In the genomic region with DNA sequence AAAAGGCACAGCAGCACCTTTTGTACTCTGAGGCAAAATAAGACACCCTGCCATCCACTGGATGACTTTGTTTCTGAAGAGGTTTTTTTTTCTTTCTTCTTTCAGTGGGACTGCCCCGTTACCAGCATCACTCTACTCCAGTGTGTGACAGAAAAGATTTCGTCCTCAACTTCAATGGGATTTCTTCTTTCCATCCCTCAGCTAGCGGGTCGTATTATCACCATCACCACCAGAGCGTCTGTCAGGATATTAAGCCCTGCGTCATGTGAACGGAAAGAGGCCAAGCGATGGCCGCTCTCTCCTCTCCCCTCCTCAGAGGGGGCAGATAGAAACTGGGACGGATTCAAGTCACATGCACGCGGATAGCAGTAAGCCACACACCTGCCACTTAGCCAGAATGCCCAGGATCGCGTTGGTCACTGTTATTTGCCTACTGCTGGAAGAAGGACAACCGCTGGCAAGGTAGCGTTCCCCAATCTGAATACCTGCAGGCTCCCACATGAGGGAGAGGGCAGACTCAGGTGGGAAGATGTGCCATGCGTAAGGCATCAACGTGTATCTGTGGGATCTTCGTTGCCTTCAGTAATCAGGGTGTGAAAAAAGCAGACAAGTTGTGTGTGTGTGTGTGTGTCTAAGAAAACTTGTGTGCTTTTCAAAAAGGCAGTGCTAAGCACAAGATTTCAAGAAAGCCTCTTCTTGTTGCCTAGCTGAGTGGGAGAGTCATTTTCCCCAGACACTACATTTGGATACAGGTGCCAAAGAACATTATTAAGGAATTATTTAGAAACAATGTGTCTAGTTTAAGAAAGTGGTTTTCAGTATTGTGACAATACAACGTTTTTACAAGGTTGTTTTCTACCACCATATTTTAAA, we compare ENCODE assay signal across 20 cellular contexts. TPM values are rescaled to one million over a fixed set of nuclear protein-coding genes. Genes with fewer than 3 reads are reported as not detected.
DNase-seq lines count a peak whose midpoint lies in the region; ATAC-seq and TF ChIP-seq lines count a peak whose summit lies in the region.
"Had no signal": no experiment of that assay in that cellular context is flagged by ENCODE, and none has a peak within 500 bp of the region (broad histone marks: within the 10 kb centered on the region; RNA-seq: fewer than 3 reads in every experiment).

No MANE protein-coding gene starts in this region.

- POLR2A ChIA-PET in AG04450 (lab: Yijun Ruan, JAX): no interaction called here

- no peak overlapping the region for H2BK120ac ChIP-seq in mesenchymal stem cell (ENCODE audit: low read depth, low read length)

- H3K36me3 ChIP-seq in esophagus muscularis mucosa (peaks cover 0 to 12% (median 2%) of the 10 kb centered on the region in 4 donors), neural cell (ENCODE audit: insufficient read depth, low read length) (no peaks in the 10 kb centered on the region), heart right ventricle (no peaks in the 10 kb centered on the region), mesenchymal stem cell (ENCODE audit: control insufficient read depth in 1 of 2, insufficient read depth in 2 of 2, low read depth in 1 of 2, low read length in 2 of 2) (peaks cover 0 to 22% of the 10 kb centered on the region in 2 experiments)
- H3K36me3 ChIP-seq: spleen had no signal

- TF ChIP-seq POLR2A in esophagus muscularis mucosa (IDR thresholded peaks at IDR 0.05; ENCODE audit: low read depth): no peak

- no peak overlapping the region for H3K4ac ChIP-seq in mesenchymal stem cell (ENCODE audit: low read depth in 1 of 2, low read length in 2 of 2)

- intact Hi-C loops in esophagus muscularis mucosa (cut with DNase I): loop anchor here (5.0 kb wide), 1 partner anchor 798 kb away; no protein-coding TSS in a partner anchor
- intact Hi-C loops in heart right ventricle (cut with DNase I): loop anchor here in 8 of 10 donors (5.0 to 10.0 kb wide), 6 partner anchors 480 to 803 kb away; no protein-coding TSS in a partner anchor

- no peaks in the 10 kb centered on the region; the same call in 1 of the 2 replicates for H3K9me3 ChIP-seq in AG04450 (ENCODE audit: control insufficient read depth, insufficient read depth, low read length)
- no peaks in the 10 kb centered on the region for H3K9me3 ChIP-seq in esophagus muscularis mucosa
- no peaks in the 10 kb centered on the region for H3K9me3 ChIP-seq in neural cell (ENCODE audit: low read length)
- no peaks in the 10 kb centered on the region for H3K9me3 ChIP-seq in heart right ventricle
- H3K9me3 ChIP-seq in mesenchymal stem cell (ENCODE audit: control insufficient read depth, low read length): no peaks in the 10 kb centered on the region
- H3K9me3 ChIP-seq: spleen had no signal

- no peak overlapping the region for H4K8ac ChIP-seq in mesenchymal stem cell (ENCODE audit: low read length)

- H3F3A ChIP-seq in neural cell (ENCODE audit: insufficient read depth, low read length, poor library complexity, severe bottlenecking): no peaks in the 10 kb centered on the region

- peak overlapping the region; percentile 93 for H3K4me3 Mint-ChIP-seq in HFFc6

- TF ChIP-seq RAD21 in neural cell (conservative IDR thresholded peaks at IDR 0.05): no peak

- no peak overlapping the region for H3K18ac ChIP-seq in mesenchymal stem cell (ENCODE audit: low read depth in 1 of 2, low read length in 2 of 2)

- H2BK5ac ChIP-seq in mesenchymal stem cell (ENCODE audit: low read depth, low read length, poor library complexity, severe bottlenecking): no peak overlapping the region

- H2AK5ac ChIP-seq in mesenchymal stem cell (ENCODE audit: low read length, severe bottlenecking): no peak overlapping the region

- peaks cover 18 to 81% (median 75%) of the 10 kb centered on the region in 4 donors for H3K4me1 ChIP-seq in esophagus muscularis mucosa
- H3K4me1 ChIP-seq in heart right ventricle: peaks cover 0 to 27% (median 12%) of the 10 kb centered on the region in 9 donors
- H3K4me1 ChIP-seq in mesenchymal stem cell (ENCODE audit: control insufficient read depth, insufficient read depth, low read depth, low read length): peaks cover 24% of the 10 kb centered on the region

- no peaks in the 10 kb centered on the region for H3K79me1 ChIP-seq in mesenchymal stem cell (replicated peaks; ENCODE audit: low read length, poor library complexity, severe bottlenecking)

- H3K27me3 Mint-ChIP-seq in HFFc6 (ENCODE audit: insufficient read depth): no peaks in the 10 kb centered on the region; the same call in none of the 2 replicates

- no peak overlapping the region for H3K4me2 ChIP-seq in neural cell (ENCODE audit: low read length)
- no peak overlapping the region for H3K4me2 ChIP-seq in mesenchymal stem cell (ENCODE audit: low read length, poor library complexity, severe bottlenecking)

- TF ChIP-seq CTCF in AG04450 (IDR thresholded peaks at IDR 0.05; ENCODE audit: low read depth, low read length) (no peak), HFFc6 (IDR thresholded peaks at IDR 0.05) (0 out of 2 replicates have a peak, but pooled peaks have one; percentile 7), esophagus muscularis mucosa (IDR thresholded peaks at IDR 0.05) (no peak), neural cell (IDR thresholded peaks at IDR 0.05; ENCODE audit: poor library complexity, severe bottlenecking) (no peak), heart right ventricle (IDR thresholded peaks at IDR 0.05) (no peak)

- TF ChIP-seq EP300 in esophagus muscularis mucosa (IDR thresholded peaks at IDR 0.05) (no peak), neural cell (conservative IDR thresholded peaks at IDR 0.05; ENCODE audit: poor library complexity, severe bottlenecking) (no peak)

- no peak overlapping the region for H4K91ac ChIP-seq in mesenchymal stem cell (ENCODE audit: low read length)

- no peaks in the 10 kb centered on the region for H3K79me2 ChIP-seq in neural cell (replicated peaks; ENCODE audit: insufficient read depth, low read length)

- H3K14ac ChIP-seq in mesenchymal stem cell (ENCODE audit: low read length in 2 of 2): no peak overlapping the region

- H3K4me3 ChIP-seq in AG04450 (ENCODE audit: low read depth, low read length) (peak overlapping the region; percentile 76), esophagus muscularis mucosa (peak overlapping the region; percentile 69 to 86 (median 78)), neural cell (ENCODE audit: low read length) (no peak overlapping the region), heart right ventricle (no peak overlapping the region), mesenchymal stem cell (ENCODE audit: insufficient read depth in 1 of 2, low read depth in 1 of 2, low read length in 2 of 2) (no peak overlapping the region)

- H3K36me3 Mint-ChIP-seq in HFFc6 (ENCODE audit: low read depth): peaks cover 38% of the 10 kb centered on the region
- H3K36me3 Mint-ChIP-seq: T-cell had no signal

- WGBS in esophagus muscularis mucosa: 32% methylated on average over 20 of the region's 20 CpGs
- 40 to 45% methylated on average over 20 of the region's 20 CpGs for whole genome bisulfite sequencing in heart right ventricle, 2 donors
- 53% methylated on average over 19 of the region's 20 CpGs for WGBS in mesenchymal stem cell

- H3K4me1 Mint-ChIP-seq in HFFc6 (ENCODE audit: low read depth): peaks cover 41% of the 10 kb centered on the region

- H3K9me3 Mint-ChIP-seq in HFFc6: no peaks in the 10 kb centered on the region
- H3K9me3 Mint-ChIP-seq: T-cell had no signal

- H4K20me1 ChIP-seq in neural cell (ENCODE audit: insufficient read depth): no peaks in the 10 kb centered on the region

- no peaks in the 10 kb centered on the region for H3K9me2 ChIP-seq in neural cell (ENCODE audit: insufficient read depth, low read length)

- peak overlapping the region; percentile 83 for H3K27ac Mint-ChIP-seq in HFFc6
- H3K27ac Mint-ChIP-seq: nephron, T-cell had no signal

- CTCF ChIA-PET in AG04450 (lab: Charles Lee): interaction anchor here (0.7 to 3.6 kb wide), 3 partner anchors 29 to 802 kb away, joined by 3 to 26 read pairs (median 5); no protein-coding TSS in a partner anchor

- no peak overlapping the region for H2BK12ac ChIP-seq in mesenchymal stem cell (ENCODE audit: low read length in 2 of 2)

- H3K9ac ChIP-seq in neural cell (ENCODE audit: low read length) (no peak overlapping the region), mesenchymal stem cell (ENCODE audit: low read length) (no peak overlapping the region)

- no peaks in the 10 kb centered on the region for H3K27me3 ChIP-seq in AG04450 (ENCODE audit: control insufficient read depth, insufficient read depth, low read length)
- peaks cover 0 to 54% (median 3%) of the 10 kb centered on the region in 4 donors for H3K27me3 ChIP-seq in esophagus muscularis mucosa
- H3K27me3 ChIP-seq in neural cell (ENCODE audit: insufficient read depth, low read depth, low read length): peaks cover 98% of the 10 kb centered on the region
- H3K27me3 ChIP-seq in heart right ventricle: peaks cover 26 to 100% (median 94%) of the 10 kb centered on the region in 7 donors
- peaks cover 3 to 83% of the 10 kb centered on the region in 2 experiments for H3K27me3 ChIP-seq in mesenchymal stem cell (ENCODE audit: control insufficient read depth in 1 of 2, insufficient read depth in 1 of 2, low read length in 2 of 2)

- H2AFZ ChIP-seq in neural cell (ENCODE audit: low read depth, low read length): no peak overlapping the region
- no peak overlapping the region for H2AFZ ChIP-seq in mesenchymal stem cell (ENCODE audit: low read depth, low read length)

- no peak overlapping the region for H3K23ac ChIP-seq in mesenchymal stem cell (ENCODE audit: low read length in 2 of 2)

- H2BK15ac ChIP-seq in mesenchymal stem cell (ENCODE audit: low read depth, poor library complexity, severe bottlenecking): no peak overlapping the region

- ATAC-seq in heart right ventricle (no peak), HG03097 (IDR thresholded peaks at IDR 0.05; ENCODE audit: low FRiP score, unreplicated experiment) (no peak), GM19324 (IDR thresholded peaks at IDR 0.05; ENCODE audit: low FRiP score, unreplicated experiment) (no peak)
- ATAC-seq: T-cell had no signal

- no peak for DNase-seq in AG04450 (ENCODE audit: low read depth, low spot score)
- DNase-seq in HFFc6: no peak
- no peak for DNase-seq in esophagus muscularis mucosa (ENCODE audit: extremely low spot score)
- DNase-seq in heart right ventricle: no peak
- DNase-seq in mesenchymal stem cell: no peak
- DNase-seq: amygdala; central memory CD4-positive, alpha-beta T cell; effector CD8-positive, alpha-beta T cell; hypothalamus; NCI-H1092 treated with DMSO at 0.1 percent for 48 hours; NCI-H2081 treated with DMSO at 0.1 percent for 48 hours; NCI-H510A; spleen; substantia nigra; T-cell had no signal

- peak overlapping the region; percentile 61 for H3K27ac ChIP-seq in AG04450 (ENCODE audit: low read depth, low read length)
- H3K27ac ChIP-seq in esophagus muscularis mucosa (replicated peaks in 1 of 4): peak overlapping the region; percentile 90 to 97 (median 94)
- no peak overlapping the region for H3K27ac ChIP-seq in neural cell (ENCODE audit: low read length)
- no peak overlapping the region for H3K27ac ChIP-seq in heart right ventricle
- no peak overlapping the region for H3K27ac ChIP-seq in mesenchymal stem cell (ENCODE audit: low read length, poor library complexity, severe bottlenecking)
- H3K27ac ChIP-seq: spleen had no signal

RNA-seq across cellular contexts. Expression of gene FOXF2, which starts 5.5 kb away (rescaled TPM):
- 17.3 TPM in 2 replicates for polyA plus RNA-seq in AG04450 (2011; rRNA removed)
- polyA minus RNA-seq in AG04450 (2011; rRNA and poly(A)+ RNA removed): 13.0 and 13.8 TPM in 2 replicates
- 10 to 100 TPM; 15.4 to 31.8 (median 29.5) TPM for total RNA-seq in HFFc6 (2021; fragmentation: NEBNext Ultra II Directional; extraction: Animal tissue kit (Norgen Biotek cat#: 25700))
- 100 to 1,000 TPM in 3 of 4 donors, 10 to 100 TPM in 1; 66.6 to 170 (median 120) TPM for total RNA-seq in esophagus muscularis mucosa
- polyA plus RNA-seq in neural cell: not detected in 2 replicates
- polyA minus RNA-seq in neural cell: not detected in 2 replicates
- under 1 TPM in 7 of 10 donors, not detected in 3; 0.10 to 0.18 (median 0.14) TPM for total RNA-seq in heart right ventricle
- polyA plus RNA-seq in heart right ventricle: under 1 TPM; 0.15 to 0.16 TPM
- polyA plus RNA-seq in mesenchymal stem cell (2013, experiment 1 of 2): 0.50 TPM
- 0.33 TPM for polyA plus RNA-seq in mesenchymal stem cell (2013, experiment 2 of 2)
- total RNA-seq: spleen, T-cell had no signal
- polyA plus RNA-seq: CD14-positive monocyte, spleen had no signal

Comparison
In these comparisons a context has a peak if more than half of its experiments do, and no peak if none do; other contexts are left out.
1. H3K27ac ChIP-seq: peak in AG04450 (single experiment) and esophagus muscularis mucosa (4 of 4); none in neural cell (single experiment), heart right ventricle (0 of 10) and mesenchymal stem cell (single experiment).
2. H3K4me3 ChIP-seq: peak in AG04450 (single experiment) and esophagus muscularis mucosa (4 of 4); none in neural cell (single experiment), heart right ventricle (0 of 10) and mesenchymal stem cell (0 of 2).
3. RNA of gene FOXF2, which starts 5.5 kb away (total RNA-seq): 66.6 to 170 TPM in esophagus muscularis mucosa and 15.4 to 31.8 TPM in HFFc6; 0.10 to 0.18 TPM in heart right ventricle; every median in the first group is over 10 times any median in the second.